In genomic region chr3:59245879-59246501, GRCh38 we compare ENCODE assay signal across 11 cellular contexts.
A peak's percentile ranks its signal among the peaks of the same experiment; 100 is the strongest.
DNase-seq lines count a peak whose midpoint lies in the region; ATAC-seq and TF ChIP-seq lines count a peak whose summit lies in the region.
"Had no signal": no experiment of that assay in that cellular context is flagged by ENCODE, and none has a peak within 500 bp of the region (broad histone marks: within the 10 kb centered on the region; RNA-seq: fewer than 3 reads in every experiment).

No MANE protein-coding gene starts in this region.

- TF ChIP-seq CTCF in chondrocyte (IDR thresholded peaks at IDR 0.05), result no peak
- no peak for TF ChIP-seq CTCF in tibial artery (IDR thresholded peaks at IDR 0.05)

- H2BK12ac ChIP-seq in neuronal stem cell (ENCODE audit: low read length), result no peak overlapping the region

- no peak overlapping the region for H2AK5ac ChIP-seq in neuronal stem cell (ENCODE audit: low read depth, low read length)

- H3K9me3 ChIP-seq in BLaER1 treated with 17β-estradiol and CSF1 and Interleukin-3, amounts not matched to agents 10 nM and 100 nM (replicated peaks in 1 of 11), result peaks cover 25 to 53% (median 42%) of the 10 kb centered on the region in 11 experiments
- H3K9me3 ChIP-seq in neuronal stem cell (replicated peaks in 1 of 2; ENCODE audit: control insufficient read depth in 2 of 2, insufficient read depth in 1 of 2, low read depth in 1 of 2, low read length in 2 of 2), result no peaks in the 10 kb centered on the region
- H3K9me3 ChIP-seq in tibial artery, result no peaks in the 10 kb centered on the region

- no peak overlapping the region for H2BK120ac ChIP-seq in neuronal stem cell (ENCODE audit: low read depth, low read length)

- H3K27ac ChIP-seq in BLaER1 treated with 17β-estradiol and CSF1 and Interleukin-3, amounts not matched to agents 10 nM and 100 nM, result peak overlapping the region in 9 of 11 experiments; percentile 6 to 59 (median 39); a peak in 13 of 22 replicates
- H3K27ac ChIP-seq in neuronal stem cell (replicated peaks; ENCODE audit: low read length), result no peak overlapping the region
- H3K27ac ChIP-seq in tibial artery, result no peak overlapping the region

- H3K14ac ChIP-seq in neuronal stem cell (ENCODE audit: low read length), result no peak overlapping the region

- peaks cover 4% of the 10 kb centered on the region for H3K9me3 Mint-ChIP-seq in chondrocyte (ENCODE audit: low read depth)

- peaks cover 17% of the 10 kb centered on the region for H3K4me1 Mint-ChIP-seq in chondrocyte (ENCODE audit: low read depth)

- WGBS in neuronal stem cell (ENCODE audit: extremely low coverage in 2 of 2, insufficient read length in 2 of 2, insufficient replicate concordance in 1 of 2), 2 donors, result no CpG with 5 or more reads among the region's 8 CpGs

- H4K20me1 ChIP-seq in BLaER1 treated with 17β-estradiol and CSF1 and Interleukin-3, amounts not matched to agents 10 nM and 100 nM, result no peaks in the 10 kb centered on the region

- no peaks in the 10 kb centered on the region for H3K27me3 ChIP-seq in BLaER1 treated with 17β-estradiol and CSF1 and Interleukin-3, amounts not matched to agents 10 nM and 100 nM
- H3K27me3 ChIP-seq in neuronal stem cell (ENCODE audit: control insufficient read depth in 3 of 3, insufficient read depth in 3 of 3, low read depth in 1 of 3, low read length in 3 of 3) (no peaks in the 10 kb centered on the region), tibial artery (no peaks in the 10 kb centered on the region)

- H2AFZ ChIP-seq in neuronal stem cell (ENCODE audit: low read length), result peak overlapping the region; percentile 31

- no peak overlapping the region for H2BK15ac ChIP-seq in neuronal stem cell (ENCODE audit: low read length)

- H3K4me1 ChIP-seq in BLaER1 treated with 17β-estradiol and CSF1 and Interleukin-3, amounts not matched to agents 10 nM and 100 nM, result peaks cover 19 to 47% (median 35%) of the 10 kb centered on the region in 10 experiments
- H3K4me1 ChIP-seq in neuronal stem cell (ENCODE audit: control insufficient read depth in 2 of 2, insufficient read depth in 1 of 2, low read depth in 1 of 2, low read length in 2 of 2) (peaks cover 0 to 15% of the 10 kb centered on the region in 2 donors), tibial artery (no peaks in the 10 kb centered on the region)

- peak overlapping the region; percentile 46 for H3K27ac Mint-ChIP-seq in chondrocyte (ENCODE audit: unreplicated experiment)
- H3K27ac Mint-ChIP-seq: activated naive CD4-positive, alpha-beta T cell treated with anti-CD3 and anti-CD28 coated beads for 36 hours; progenitor cell of endocrine pancreas had no signal

- H3K18ac ChIP-seq in neuronal stem cell (ENCODE audit: low read length), result no peak overlapping the region

- H3K4me3 Mint-ChIP-seq in chondrocyte (ENCODE audit: unreplicated experiment), result no peak overlapping the region
- H3K4me3 Mint-ChIP-seq: activated naive CD4-positive, alpha-beta T cell treated with anti-CD3 and anti-CD28 coated beads for 36 hours had no signal

- peak overlapping the region; percentile 29 to 82 (median 66); a peak in 21 of 22 replicates for H3K4me2 ChIP-seq in BLaER1 treated with 17β-estradiol and CSF1 and Interleukin-3, amounts not matched to agents 10 nM and 100 nM
- H3K4me2 ChIP-seq in neuronal stem cell (ENCODE audit: insufficient read depth, low read length, poor library complexity, severe bottlenecking), result no peak overlapping the region

- intact Hi-C loops in tibial artery (cut with DNase I; ENCODE audit: low total_unique reads), result no loop called here

- 0 out of 22 replicates have a peak overlapping the region, but pooled peaks of 1 of the 11 experiments have one; percentile 19 for H3K9ac ChIP-seq in BLaER1 treated with 17β-estradiol and CSF1 and Interleukin-3, amounts not matched to agents 10 nM and 100 nM
- H3K9ac ChIP-seq in neuronal stem cell (ENCODE audit: low read depth, low read length, poor library complexity), result no peak overlapping the region

- DNase-seq in NCI-H2227 (lab: John Stamatoyannopoulos, UW; ENCODE audit: unreplicated experiment), result peak; percentile 61
- DNase-seq in chondrocyte (ENCODE audit: low spot score), result no peak
- no peak for DNase-seq in neuronal stem cell (ENCODE audit: low spot score)
- DNase-seq in NOMO-1 treated with dmso at 0.1 percent for 144 hours (lab: John Stamatoyannopoulos, UW; ENCODE audit: unreplicated experiment), result no peak
- DNase-seq in tibial artery, result no peak
- DNase-seq: activated CD4-positive, CD25-positive, alpha-beta regulatory T cell treated with anti-CD3 and anti-CD28 coated beads, Interleukin-2, amount 50 U/mL, for 72 hours; activated naive CD4-positive, alpha-beta T cell treated with anti-CD3 and anti-CD28 coated beads for 36 hours had no signal

- no peak overlapping the region for H3K4me3 ChIP-seq in BLaER1 treated with 17β-estradiol and CSF1 and Interleukin-3, amounts not matched to agents 10 nM and 100 nM
- H3K4me3 ChIP-seq in neuronal stem cell (ENCODE audit: low read length in 2 of 2) (no peak overlapping the region), tibial artery (no peak overlapping the region)

- no peak overlapping the region for H3K23ac ChIP-seq in neuronal stem cell (ENCODE audit: low read depth, low read length, poor library complexity)

- H3K79me1 ChIP-seq in neuronal stem cell (ENCODE audit: low read depth, low read length), result no peaks in the 10 kb centered on the region

- no peaks in the 10 kb centered on the region for H3K27me3 Mint-ChIP-seq in chondrocyte (ENCODE audit: low read depth)
- H3K27me3 Mint-ChIP-seq: progenitor cell of endocrine pancreas had no signal

- no peak overlapping the region for H4K91ac ChIP-seq in neuronal stem cell (ENCODE audit: low read depth, low read length, poor library complexity)

- no peaks in the 10 kb centered on the region for H3K36me3 Mint-ChIP-seq in chondrocyte (ENCODE audit: low read depth)

- H2BK5ac ChIP-seq in neuronal stem cell (ENCODE audit: low read length), result no peak overlapping the region

- H4K8ac ChIP-seq in neuronal stem cell (ENCODE audit: low read depth, low read length), result no peak overlapping the region

- ATAC-seq in GM21526 (IDR thresholded peaks at IDR 0.05; ENCODE audit: low FRiP score, unreplicated experiment) (no peak), GM21717 (IDR thresholded peaks at IDR 0.05; ENCODE audit: unreplicated experiment) (no peak)

- no peak overlapping the region for H3K4ac ChIP-seq in neuronal stem cell (ENCODE audit: low read length)

- peaks cover 0 to 6% (median 0%) of the 10 kb centered on the region in 11 experiments; a peak in 1 of 22 replicates for H3K36me3 ChIP-seq in BLaER1 treated with 17β-estradiol and CSF1 and Interleukin-3, amounts not matched to agents 10 nM and 100 nM
- H3K36me3 ChIP-seq in neuronal stem cell (replicated peaks in 1 of 2; ENCODE audit: control insufficient read depth in 2 of 2, insufficient read depth in 2 of 2, low read length in 2 of 2), result no peaks in the 10 kb centered on the region
- no peaks in the 10 kb centered on the region for H3K36me3 ChIP-seq in tibial artery

Comparison
In these comparisons a context has a peak if more than half of its experiments do, and no peak if none do; other contexts are left out.
1. H3K27ac ChIP-seq: peak in BLaER1 treated with 17β-estradiol and CSF1 and Interleukin-3, amounts not matched to agents 10 nM and 100 nM (9 of 11); none in neuronal stem cell (single experiment) and tibial artery (0 of 2).